In genomic region chr20:41316602-41317535, GRCh38 we compare ENCODE assay signal across 8 cellular contexts. TPM values are rescaled to one million over a fixed set of nuclear protein-coding genes. Genes with fewer than 3 reads are reported as not detected.
DNase-seq lines count a peak whose midpoint lies in the region; ATAC-seq and TF ChIP-seq lines count a peak whose summit lies in the region.

No MANE protein-coding gene starts in this region.

- no peak for TF ChIP-seq CTCF in kidney epithelial cell (IDR thresholded peaks at IDR 0.05; ENCODE audit: insufficient read depth, low read length, poor library complexity, severe bottlenecking)

- H3K27me3 ChIP-seq in kidney epithelial cell (ENCODE audit: control insufficient read depth, insufficient read depth, low read length), result no peaks in the 10 kb centered on the region

- no peaks in the 10 kb centered on the region for H3K36me3 ChIP-seq in kidney epithelial cell (ENCODE audit: control insufficient read depth, insufficient read depth, low read length)

- DNase-seq in NCI-H1105 treated with DMSO at 0.1 percent for 48 hours (lab: John Stamatoyannopoulos, UW) (peak; percentile 33), kidney epithelial cell (ENCODE audit: low read depth) (peak; percentile 67), SHP77 treated with DMSO at 0.1 percent for 48 hours (lab: John Stamatoyannopoulos, UW) (no peak)
- peak; percentile 44 for DNase-seq in activated CD4-positive, CD25-positive, alpha-beta regulatory T cell treated with anti-CD3 and anti-CD28 coated beads, Interleukin-2, amount 50 U/mL, for 16 hours (ENCODE audit: low read depth, low spot score)
- peak; percentile 46 for DNase-seq in central memory CD4-positive, alpha-beta T cell
- peak; percentile 34 to 74 for DNase-seq in stimulated activated CD4-positive, alpha-beta T cell treated with anti-CD3 and anti-CD28 coated beads, Interleukin-1b, Interleukin-23, amount 100 ng/mL, for 1 hour (ENCODE audit: low read depth in 2 of 2)

- H3K4me3 ChIP-seq in kidney epithelial cell (ENCODE audit: low read depth, low read length), result peak overlapping the region; percentile 87

- ATAC-seq in GM18498 (IDR thresholded peaks at IDR 0.05; ENCODE audit: unreplicated experiment), result peak; percentile 70
- ATAC-seq in HG02678 (IDR thresholded peaks at IDR 0.05; ENCODE audit: unreplicated experiment), result peak; percentile 50

RNA-seq across cellular contexts. Expression of gene ZHX3, which starts 0.7 kb away (rescaled TPM):
- total RNA-seq in kidney epithelial cell, result 7.6 and 9.0 TPM in 2 replicates

RNA-seq across cellular contexts. Expression of gene LPIN3, which starts 23.8 kb away (rescaled TPM):
- total RNA-seq in kidney epithelial cell, result 14.7 and 18.2 TPM in 2 replicates

RNA-seq across cellular contexts. Expression of gene EMILIN3, which starts 49.7 kb away (rescaled TPM):
- total RNA-seq in kidney epithelial cell, result 0.42 and 0.62 TPM in 2 replicates
